In genomic region chr6:104472245-104472644, GRCh38 we compare ENCODE assay signal across 25 cellular contexts.
DNase-seq lines count a peak whose midpoint lies in the region; ATAC-seq lines count a peak whose summit lies in the region.
"Had no signal": no experiment of that assay in that cellular context is flagged by ENCODE, and none has a peak within 500 bp of the region (broad histone marks: within the 10 kb centered on the region; RNA-seq: fewer than 3 reads in every experiment).

No MANE protein-coding gene starts in this region.

- no peaks in the 10 kb centered on the region for H3K27me3 ChIP-seq in HUES6 (ENCODE audit: control insufficient read depth, insufficient read depth, low read length)
- H3K27me3 ChIP-seq: esophagus muscularis mucosa, heart right ventricle had no signal

- no peaks in the 10 kb centered on the region for H3K9me3 ChIP-seq in HUES6 (ENCODE audit: control insufficient read depth, insufficient read depth, low read depth, low read length)
- H3K9me3 ChIP-seq: esophagus muscularis mucosa, heart right ventricle had no signal

- no peak overlapping the region for H3K27ac ChIP-seq in HUES6 (ENCODE audit: low read depth, low read length)
- H3K27ac ChIP-seq: esophagus muscularis mucosa, heart right ventricle had no signal

- H3K9ac ChIP-seq in HUES6 (ENCODE audit: low read length), result no peak overlapping the region

- no peaks in the 10 kb centered on the region for H3K36me3 ChIP-seq in HUES6 (ENCODE audit: control insufficient read depth, insufficient read depth, low read length)
- H3K36me3 ChIP-seq: esophagus muscularis mucosa, heart right ventricle had no signal

- H3K4me3 ChIP-seq in HUES6 (ENCODE audit: low read depth, low read length), result peak overlapping the region; percentile 24; the same call in 1 of the 2 replicates
- H3K4me3 ChIP-seq: esophagus muscularis mucosa, heart right ventricle, K562, lung had no signal

- peak; percentile 50 for DNase-seq in Ammon's horn (ENCODE audit: low spot score)
- DNase-seq in NCI-H2081 treated with DMSO at 0.1 percent for 48 hours (lab: John Stamatoyannopoulos, UW), result peak; percentile 78
- DNase-seq in cerebellar cortex (ENCODE audit: low spot score), result peak; percentile 80
- no peak for DNase-seq in HUDEP-2 (lab: John Stamatoyannopoulos, UW; ENCODE audit: unreplicated experiment in 76 of 76)
- DNase-seq in AG20443 (ENCODE audit: low spot score), result no peak
- DNase-seq in stimulated activated CD4-positive, alpha-beta T cell treated with anti-CD3 and anti-CD28 coated beads, Interleukin-15, amount 100 ng/mL, for 24 hours, result no peak
- DNase-seq: activated CD4-positive, alpha-beta memory T cell treated with anti-CD3 and anti-CD28 coated beads for 36 hours; activated CD4-positive, alpha-beta T cell treated with anti-CD3 and anti-CD28 coated beads for 1 hour; activated naive CD8-positive, alpha-beta T cell treated with anti-CD3 and anti-CD28 coated beads, Interleukin-2, amount 50 U/mL, for 24 hours; activated T-cell treated with anti-CD3 and anti-CD28 coated beads, Interleukin-2, amount 50 U/mL, for 72 hours; CD8-positive, alpha-beta memory T cell; central memory CD4-positive, alpha-beta T cell; DMS 273 treated with DMSO at 0.1 percent for 48 hours; foreskin fibroblast; heart right ventricle; naive thymus-derived CD4-positive, alpha-beta T cell; NCI-H526 treated with DMSO at 0.1 percent for 48 hours; occipital lobe; SHP77 treated with DMSO at 0.1 percent for 48 hours; stimulated activated naive CD4-positive, alpha-beta T cell had no signal

- H3K4me1 ChIP-seq in HUES6 (ENCODE audit: control insufficient read depth, insufficient read depth, low read length), result peaks cover 24% of the 10 kb centered on the region
- H3K4me1 ChIP-seq: esophagus muscularis mucosa, heart right ventricle had no signal

- ATAC-seq in GM18870 (IDR thresholded peaks at IDR 0.05; ENCODE audit: unreplicated experiment), result no peak
- ATAC-seq: activated naive CD8-positive, alpha-beta T cell treated with anti-CD3 and anti-CD28 coated beads, Interleukin-2, amount 50 U/mL, for 24 hours; activated T-cell treated with anti-CD3 and anti-CD28 coated beads, Interleukin-2, amount 50 U/mL, for 72 hours; heart right ventricle; K562; naive thymus-derived CD4-positive, alpha-beta T cell had no signal

Comparison
In these comparisons a context has a peak if more than half of its experiments do, and no peak if none do; other contexts are left out.
1. DNase-seq: peak in Ammon's horn (single experiment), NCI-H2081 treated with DMSO at 0.1 percent for 48 hours (single experiment) and cerebellar cortex (single experiment); none in HUDEP-2 (0 of 76), AG20443 (single experiment) and stimulated activated CD4-positive, alpha-beta T cell treated with anti-CD3 and anti-CD28 coated beads, Interleukin-15, amount 100 ng/mL, for 24 hours (single experiment).